In genomic region chr11:71964641-71965040, GRCh38 we compare ENCODE assay signal across 32 cellular contexts.
"Had no signal": no experiment of that assay in that cellular context is flagged by ENCODE, and none has a peak within 500 bp of the region (broad histone marks: within the 10 kb centered on the region; RNA-seq: fewer than 3 reads in every experiment).

No MANE protein-coding gene starts in this region.

- H3K4me3 Mint-ChIP-seq: activated B cell treated with CpG ODN at 0.5 μM for 24 hours; activated CD4-positive, alpha-beta memory T cell treated with anti-CD3 and anti-CD28 coated beads for 36 hours; activated T-cell treated with anti-CD3 and anti-CD28 coated beads, Interleukin-2, amount 50 U/mL, for 72 hours; activated T-helper 17 cell treated with anti-CD3 and anti-CD28 coated beads, Interleukin-2, amount 50 U/mL, for 72 hours had no signal

- H3K4me3 ChIP-seq: adrenal gland had no signal

- H3K27ac ChIP-seq: adrenal gland, brain microvascular endothelial cell, KMS-11, VCaP had no signal

- H3K27me3 Mint-ChIP-seq: activated B cell treated with CpG ODN at 0.5 μM for 24 hours; activated CD4-positive, alpha-beta memory T cell treated with anti-CD3 and anti-CD28 coated beads for 36 hours; activated T-helper 17 cell treated with anti-CD3 and anti-CD28 coated beads, Interleukin-2, amount 50 U/mL, for 72 hours had no signal

- H3K9me3 Mint-ChIP-seq: activated CD4-positive, alpha-beta memory T cell treated with anti-CD3 and anti-CD28 coated beads for 36 hours; activated T-helper 17 cell treated with anti-CD3 and anti-CD28 coated beads, Interleukin-2, amount 50 U/mL, for 72 hours had no signal

- H3K27me3 ChIP-seq: adrenal gland, brain microvascular endothelial cell had no signal

- H3K27ac Mint-ChIP-seq: activated B cell treated with CpG ODN at 0.5 μM for 24 hours; activated CD4-positive, alpha-beta memory T cell treated with anti-CD3 and anti-CD28 coated beads for 36 hours; activated naive CD4-positive, alpha-beta T cell treated with anti-CD3 and anti-CD28 coated beads, Interleukin-2, amount 50 U/mL, for 72 hours; activated T-cell treated with anti-CD3 and anti-CD28 coated beads, Interleukin-2, amount 50 U/mL, for 72 hours; activated T-helper 17 cell treated with anti-CD3 and anti-CD28 coated beads, Interleukin-2, amount 50 U/mL, for 72 hours had no signal

- DNase-seq: activated B cell treated with CpG ODN at 0.5 μM for 24 hours; activated CD4-positive, alpha-beta memory T cell treated with anti-CD3 and anti-CD28 coated beads for 36 hours; activated CD4-positive, alpha-beta T cell treated with anti-CD3 and anti-CD28 coated beads for 4 hours; activated CD4-positive, alpha-beta T cell treated with anti-CD3 and anti-CD28 coated beads, Interleukin-2, amount 50 U/mL, for 1 hour; activated CD4-positive, CD25-positive, alpha-beta regulatory T cell treated with anti-CD3 and anti-CD28 coated beads, Interleukin-2, amount 50 U/mL, for 72 hours; activated effector memory CD4-positive, alpha-beta T cell treated with anti-CD3 and anti-CD28 coated beads, Interleukin-2, amount 50 U/mL, for 16 hours; activated naive CD4-positive, alpha-beta T cell; activated T-cell treated with anti-CD3 and anti-CD28 coated beads, Interleukin-2, amount 50 U/mL, for 1 hour; activated T-cell treated with anti-CD3 and anti-CD28 coated beads, Interleukin-2, amount 50 U/mL, for 72 hours; adrenal gland; brain microvascular endothelial cell; central memory CD4-positive, alpha-beta T cell; NCI-H1092 treated with DMSO at 0.1 percent for 48 hours; NCI-H1417; NCI-H146; NCI-H187; NCI-H2029 treated with DMSO at 0.1 percent for 48 hours; NCI-H2107; NCI-H2171; NCI-H510A; NCI-H526; NCI-H748 treated with DMSO at 0.1 percent for 48 hours; NK-92 treated with Interleukin-12 subunit alpha and Interleukin-12 subunit beta, amount 100 ng/mL, for 24 hours; Right ventricle myocardium superior; SW 1271; T-helper 1 cell; T-helper 2 cell; T-helper 9 cell had no signal

- H3K9me3 ChIP-seq: adrenal gland had no signal
